ENCODE assay signal across 8 cellular contexts in the genomic region with DNA sequence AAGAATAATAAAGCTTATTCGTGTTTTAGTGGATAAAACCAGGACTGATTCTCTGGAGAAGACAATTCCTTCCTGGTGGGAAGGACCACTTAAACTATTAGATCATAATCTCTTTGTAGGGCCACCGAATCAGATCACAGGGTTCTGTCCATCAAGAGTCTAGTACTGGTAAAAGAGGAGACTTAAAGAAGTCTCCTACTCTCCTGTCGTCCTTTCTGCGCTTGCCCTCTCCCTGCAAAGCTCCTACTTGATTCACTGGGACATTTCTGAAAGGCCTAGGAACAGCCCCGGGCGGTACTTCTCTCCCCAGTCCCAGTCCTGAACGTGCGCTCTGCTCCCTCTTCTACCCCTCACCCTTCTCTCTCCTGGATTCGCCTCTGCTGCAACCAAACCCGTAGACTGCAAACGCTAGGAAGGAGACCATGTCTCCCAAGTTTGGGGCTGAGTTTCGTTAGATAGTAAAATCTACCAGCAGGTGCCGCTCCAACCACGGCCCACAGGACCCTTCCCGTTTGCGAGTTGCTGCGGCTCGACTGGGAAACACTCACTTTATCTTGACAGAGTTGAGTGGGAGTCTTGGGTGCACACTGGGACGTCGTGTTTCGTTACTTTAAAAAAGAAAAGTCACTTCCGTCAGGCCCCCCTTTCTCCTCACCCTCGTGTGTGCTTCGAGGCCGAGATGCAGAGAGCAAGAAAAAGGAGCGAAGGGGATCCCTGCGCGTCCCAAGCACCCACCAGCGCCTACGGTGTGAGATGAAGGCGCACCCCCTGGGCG. TPM values are rescaled to one million over a fixed set of nuclear protein-coding genes. Genes with fewer than 3 reads are reported as not detected.
A peak's percentile ranks its signal among the peaks of the same experiment; 100 is the strongest.
DNase-seq lines count a peak whose midpoint lies in the region; ATAC-seq and TF ChIP-seq lines count a peak whose summit lies in the region.

No MANE protein-coding gene starts in this region.

- 4 to 6% methylated on average over 30 to 32 of the region's 32 CpGs for WGBS in GM23248 (ENCODE audit: low coverage in 1 of 2, low lambda C conversion rate in 2 of 2, missing lambda C conversion rate in 2 of 2), 2 experiments
- WGBS in mesendoderm (ENCODE audit: extremely low coverage, insufficient coverage, low lambda C conversion rate), result no CpG with 5 or more reads among the region's 32 CpGs

- H3K4me1 ChIP-seq in A673 (ENCODE audit: insufficient read depth, low read length, poor library complexity, severe bottlenecking) (peaks cover 3% of the 10 kb centered on the region), GM23248 (ENCODE audit: insufficient read depth) (no peaks in the 10 kb centered on the region), mesendoderm (ENCODE audit: control insufficient read depth, low read depth, low read length) (no peaks in the 10 kb centered on the region)
- H3K4me1 ChIP-seq in effector memory CD4-positive, alpha-beta T cell (ENCODE audit: control insufficient read depth, insufficient read depth, low read length, poor library complexity, severe bottlenecking), result peaks cover 11% of the 10 kb centered on the region

- no peaks in the 10 kb centered on the region for H3F3A ChIP-seq in GM23248 (ENCODE audit: insufficient read depth)

- TF ChIP-seq CTCF in A673 (conservative IDR thresholded peaks at IDR 0.05; ENCODE audit: low read depth, low read length), result peak; percentile 89

- BruUV-seq in A673 (replicated peaks; lab: Mats Ljungman, UMichigan), result no TSS peak

- H3K9me3 ChIP-seq in A673 (ENCODE audit: low read depth, low read length, poor library complexity, severe bottlenecking), result no peaks in the 10 kb centered on the region
- H3K9me3 ChIP-seq in GM23248 (ENCODE audit: low read depth), result no peaks in the 10 kb centered on the region
- no peaks in the 10 kb centered on the region for H3K9me3 ChIP-seq in effector memory CD4-positive, alpha-beta T cell (ENCODE audit: control insufficient read depth, low read length)

- no peaks in the 10 kb centered on the region for H3K79me2 ChIP-seq in GM23248 (ENCODE audit: insufficient read depth)
- no peaks in the 10 kb centered on the region for H3K79me2 ChIP-seq in mesendoderm (ENCODE audit: control insufficient read depth, insufficient read depth, low read length)

- H3K4me2 ChIP-seq in GM23248 (ENCODE audit: unreplicated experiment) (peak overlapping the region; percentile 53), mesendoderm (ENCODE audit: low read length) (no peak overlapping the region)

- H2BK15ac ChIP-seq in mesendoderm (replicated peaks; ENCODE audit: low read depth), result no peak overlapping the region

- POLR2A ChIA-PET in A673 (lab: Charles Lee; ENCODE audit: low non-redundant PET), result no interaction called here

- no peak overlapping the region for H3K56ac ChIP-seq in mesendoderm (ENCODE audit: low read length)

- in situ Hi-C loops in GM23248 (cut with MboI), result loop anchor here (10.0 to 25.0 kb wide), 2 partner anchors 135 to 477 kb away; partner anchors contain the start of gene FAM136A

- H4K8ac ChIP-seq in mesendoderm (ENCODE audit: low read depth, low read length), result no peak overlapping the region

- no peak overlapping the region for H3K18ac ChIP-seq in mesendoderm (ENCODE audit: low read length)

- H2AFZ ChIP-seq in GM23248, result peak overlapping the region; percentile 20; the same call in 1 of the 2 replicates

- H4K20me1 ChIP-seq in GM23248 (ENCODE audit: insufficient read depth), result no peaks in the 10 kb centered on the region

- H3K27ac ChIP-seq in A673 (ENCODE audit: low read depth, low read length, poor library complexity, severe bottlenecking) (no peak overlapping the region), GM23248 (no peak overlapping the region), mesendoderm (ENCODE audit: low read depth, low read length) (no peak overlapping the region)
- H3K27ac ChIP-seq in effector memory CD4-positive, alpha-beta T cell (ENCODE audit: insufficient read depth, low read length, poor library complexity, severe bottlenecking), result no peak overlapping the region

- H2BK5ac ChIP-seq in mesendoderm (ENCODE audit: low read length), result no peak overlapping the region

- H3K27me3 ChIP-seq in A673 (replicated peaks; ENCODE audit: insufficient read depth, low read depth, low read length, poor library complexity), result peaks cover 39% of the 10 kb centered on the region
- H3K27me3 ChIP-seq in GM23248 (replicated peaks; ENCODE audit: insufficient read depth), result peaks cover 69% of the 10 kb centered on the region
- peaks cover 26% of the 10 kb centered on the region for H3K27me3 ChIP-seq in effector memory CD4-positive, alpha-beta T cell (replicated peaks; ENCODE audit: control insufficient read depth, insufficient read depth, low read length, poor library complexity, severe bottlenecking)
- H3K27me3 ChIP-seq in mesendoderm (ENCODE audit: insufficient read depth, low read length, poor library complexity), result peaks cover 29% of the 10 kb centered on the region

- intact Hi-C loops in A673 (cut with micrococcal nuclease; ENCODE audit: unreplicated experiment), result loop anchor here (1.0 to 10.0 kb wide), 2 partner anchors 159 to 485 kb away; partner anchors contain the start of gene FAM136A

- no peaks in the 10 kb centered on the region for H3K36me3 ChIP-seq in A673 (ENCODE audit: insufficient read depth, low read length, poor library complexity, severe bottlenecking)
- no peaks in the 10 kb centered on the region for H3K36me3 ChIP-seq in GM23248 (ENCODE audit: low read depth)
- H3K36me3 ChIP-seq in effector memory CD4-positive, alpha-beta T cell (ENCODE audit: control insufficient read depth, insufficient read depth, low read length), result no peaks in the 10 kb centered on the region
- no peaks in the 10 kb centered on the region for H3K36me3 ChIP-seq in mesendoderm (ENCODE audit: control insufficient read depth, insufficient read depth, low read length)

- no peak overlapping the region for H3K23ac ChIP-seq in mesendoderm (ENCODE audit: low read length)

- no peak overlapping the region for H2BK120ac ChIP-seq in mesendoderm (ENCODE audit: low read depth, low read length)

- no peaks in the 10 kb centered on the region for H3K9me2 ChIP-seq in GM23248 (ENCODE audit: insufficient read depth)

- no peak for ATAC-seq in HG03108 (IDR thresholded peaks at IDR 0.05; ENCODE audit: unreplicated experiment)

- DNase-seq in A673 (ENCODE audit: low spot score) (peak; percentile 80), GM23248 (peak; percentile 68), NCI-H510A treated with DMSO at 0.1 percent for 48 hours (lab: John Stamatoyannopoulos, UW) (peak; percentile 76), mesendoderm (peak; percentile 88)
- DNase-seq in activated CD4-positive, alpha-beta T cell treated with anti-CD3 and anti-CD28 coated beads, Interleukin-2, amount 50 U/mL, for 4 hours, result peak; percentile 54 to 61
- peak in 1 of 3 donors; percentile 5 for DNase-seq in effector memory CD4-positive, alpha-beta T cell
- peak; percentile 57 to 59 for DNase-seq in stimulated activated CD8-positive, alpha-beta memory T cell treated with anti-CD3 and anti-CD28 coated beads, Interleukin-15, amount 100 ng/mL, for 48 hours (ENCODE audit: low read depth in 2 of 2)

- no peaks in the 10 kb centered on the region for H3K79me1 ChIP-seq in mesendoderm (ENCODE audit: low read length)

- H3K9ac ChIP-seq in GM23248 (no peak overlapping the region), mesendoderm (ENCODE audit: low read length) (no peak overlapping the region)

- peak overlapping the region; percentile 36 for H3K4me3 ChIP-seq in A673 (ENCODE audit: low read depth, low read length, poor library complexity, severe bottlenecking)
- H3K4me3 ChIP-seq in GM23248, result peak overlapping the region; percentile 18; the same call in 1 of the 2 replicates
- H3K4me3 ChIP-seq in effector memory CD4-positive, alpha-beta T cell (ENCODE audit: insufficient read depth, low read depth, low read length, poor library complexity, severe bottlenecking), result peak overlapping the region; percentile 19
- H3K4me3 ChIP-seq in mesendoderm (ENCODE audit: low read length), result no peak overlapping the region

- H2AK5ac ChIP-seq in mesendoderm (ENCODE audit: low read length), result no peak overlapping the region

- H4K5ac ChIP-seq in mesendoderm (ENCODE audit: low read length), result no peak overlapping the region

- H3K4ac ChIP-seq in mesendoderm (ENCODE audit: low read depth, low read length), result no peak overlapping the region

- CTCF ChIA-PET in A673 (lab: Charles Lee), result interaction anchor here (0.6 to 1.0 kb wide), 4 partner anchors 17 to 161 kb away, joined by 3 to 8 read pairs (median 4); no protein-coding TSS in a partner anchor

RNA-seq across cellular contexts. Expression of gene FIGLA, which starts 1.0 kb away (rescaled TPM):
- total RNA-seq in A673 (2021), result not detected in 2 replicates
- not detected in 2 replicates for total RNA-seq in GM23248 (2014; rRNA removed; shearing (Covaris generic))
- not detected in 2 replicates for polyA plus RNA-seq in GM23248 (2016; fragmentation: Nextera tagmentation; extraction: Ambion mirVana)
- not detected for polyA plus RNA-seq in mesendoderm (2013, experiment 1 of 2)
- polyA plus RNA-seq in mesendoderm (2013, experiment 2 of 2), result not detected

RNA-seq across cellular contexts. Expression of gene ADD2, which starts 21.5 kb away (rescaled TPM):
- total RNA-seq in A673 (2021), result 5.6 and 6.6 TPM in 2 replicates
- under 0.01 TPM in 1 of 2 replicates, not detected in the other for total RNA-seq in GM23248 (2014; rRNA removed; shearing (Covaris generic))
- polyA plus RNA-seq in GM23248 (2016; fragmentation: Nextera tagmentation; extraction: Ambion mirVana), result not detected in 2 replicates
- 160 TPM for polyA plus RNA-seq in mesendoderm (2013, experiment 1 of 2)
- polyA plus RNA-seq in mesendoderm (2013, experiment 2 of 2), result 173 TPM

RNA-seq across cellular contexts. Expression of gene CLEC4F, which starts 30.9 kb away (rescaled TPM):
- total RNA-seq in A673 (2021), result 0.67 and 1.1 TPM in 2 replicates
- not detected in 2 replicates for total RNA-seq in GM23248 (2014; rRNA removed; shearing (Covaris generic))
- polyA plus RNA-seq in GM23248 (2016; fragmentation: Nextera tagmentation; extraction: Ambion mirVana), result not detected in 2 replicates
- not detected for polyA plus RNA-seq in mesendoderm (2013, experiment 1 of 2)
- polyA plus RNA-seq in mesendoderm (2013, experiment 2 of 2), result not detected

RNA-seq across cellular contexts. Expression of gene CD207, which starts 46.1 kb away (rescaled TPM):
- 1.1 and 2.4 TPM in 2 replicates for total RNA-seq in A673 (2021)
- not detected in 2 replicates for total RNA-seq in GM23248 (2014; rRNA removed; shearing (Covaris generic))
- not detected in 2 replicates for polyA plus RNA-seq in GM23248 (2016; fragmentation: Nextera tagmentation; extraction: Ambion mirVana)
- not detected for polyA plus RNA-seq in mesendoderm (2013, experiment 1 of 2)
- not detected for polyA plus RNA-seq in mesendoderm (2013, experiment 2 of 2)
